In the genomic region with DNA sequence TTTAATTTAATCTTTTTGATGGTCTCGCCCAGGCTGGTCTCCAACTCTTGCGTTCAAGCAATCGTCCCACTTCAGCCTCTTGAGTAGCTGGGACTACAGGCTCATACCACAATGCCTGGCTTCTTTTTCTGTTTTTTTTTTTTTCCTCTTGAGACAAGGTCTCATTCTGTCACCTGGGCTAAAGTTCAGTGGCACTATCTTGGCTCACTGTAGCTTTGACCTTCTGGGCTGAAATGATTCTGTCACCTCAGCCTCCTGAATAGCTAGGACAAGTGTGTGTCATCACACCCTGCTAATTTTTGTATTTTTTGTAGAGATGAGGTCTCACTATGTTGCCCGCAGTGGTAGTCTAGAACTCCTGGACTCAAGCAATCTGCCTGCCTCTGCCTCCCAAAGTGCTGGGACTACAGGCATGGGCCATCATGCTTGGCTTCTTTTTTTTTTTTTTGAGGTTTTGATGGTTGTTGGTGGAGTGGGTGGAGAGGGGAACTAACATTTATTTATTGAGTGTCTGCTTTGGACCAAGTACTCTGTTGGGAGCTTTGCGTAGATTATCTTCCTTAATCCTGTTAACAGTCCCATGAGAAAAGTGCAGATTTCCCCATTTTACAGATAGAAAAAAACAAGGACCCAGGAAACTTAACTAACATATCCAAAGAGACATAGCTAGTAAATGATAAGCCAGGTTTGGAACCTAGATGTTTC, we compare ENCODE assay signal across 18 cellular contexts.
"Had no signal": no experiment of that assay in that cellular context is flagged by ENCODE, and none has a peak within 500 bp of the region (broad histone marks: within the 10 kb centered on the region; RNA-seq: fewer than 3 reads in every experiment).

No MANE protein-coding gene starts in this region.

- H3K36me3 ChIP-seq: adrenal gland, cardiac muscle cell, transverse colon had no signal

- H3K27ac Mint-ChIP-seq: activated naive CD4-positive, alpha-beta T cell treated with anti-CD3 and anti-CD28 coated beads, Interleukin-2, amount 10 ng/mL, durations not matched to agents 7 days and 5 days; nephron; T-cell had no signal

- H3K27ac ChIP-seq: adrenal gland, cardiac muscle cell, transverse colon had no signal

- H3K9ac ChIP-seq: SK-N-SH had no signal

- ATAC-seq: esophagus mucosa, left ventricle myocardium superior, sciatic nerve, T-cell had no signal

- H3K9me3 Mint-ChIP-seq: activated naive CD4-positive, alpha-beta T cell treated with anti-CD3 and anti-CD28 coated beads, Interleukin-2, amount 10 ng/mL, durations not matched to agents 7 days and 5 days; nephron; T-cell had no signal

- DNase-seq: activated CD4-positive, alpha-beta T cell treated with anti-CD3 and anti-CD28 coated beads, Interleukin-2, amount 50 U/mL, for 48 hours; activated CD4-positive, CD25-positive, alpha-beta regulatory T cell treated with anti-CD3 and anti-CD28 coated beads, Interleukin-2, amount 50 U/mL, for 72 hours; activated naive CD4-positive, alpha-beta T cell treated with anti-CD3 and anti-CD28 coated beads, Interleukin-2, amount 10 ng/mL, durations not matched to agents 7 days and 5 days; activated T-cell treated with anti-CD3 and anti-CD28 coated beads, Interleukin-2, amount 50 U/mL, for 1 hour; adrenal gland; hippocampal formation; kidney; left ventricle myocardium superior; mesenchymal stem cell; SK-N-SH; stimulated activated naive CD4-positive, alpha-beta T cell; T-cell; T1000; transverse colon had no signal

- H3K4me3 ChIP-seq: adrenal gland, cardiac muscle cell, transverse colon had no signal

- H3K4me3 Mint-ChIP-seq: activated naive CD4-positive, alpha-beta T cell treated with anti-CD3 and anti-CD28 coated beads, Interleukin-2, amount 10 ng/mL, durations not matched to agents 7 days and 5 days; nephron; T-cell had no signal

- H3K4me2 ChIP-seq: SK-N-SH had no signal

- H3K27me3 Mint-ChIP-seq: activated naive CD4-positive, alpha-beta T cell treated with anti-CD3 and anti-CD28 coated beads, Interleukin-2, amount 10 ng/mL, durations not matched to agents 7 days and 5 days; T-cell had no signal

- H3K9me3 ChIP-seq: adrenal gland, SK-N-SH, transverse colon had no signal

- H3K27me3 ChIP-seq: adrenal gland, cardiac muscle cell, transverse colon had no signal
